ENCODE assay signal across 13 cellular contexts in genomic region chr1:210692796-210693195, GRCh38.
A peak's percentile ranks its signal among the peaks of the same experiment; 100 is the strongest.
DNase-seq lines count a peak whose midpoint lies in the region; ATAC-seq and TF ChIP-seq lines count a peak whose summit lies in the region.
"Had no signal": no experiment of that assay in that cellular context is flagged by ENCODE, and none has a peak within 500 bp of the region (broad histone marks: within the 10 kb centered on the region; RNA-seq: fewer than 3 reads in every experiment).

No MANE protein-coding gene starts in this region.

- ATAC-seq in HG02588 (IDR thresholded peaks at IDR 0.05; ENCODE audit: unreplicated experiment) (peak; percentile 34), HG02571 (IDR thresholded peaks at IDR 0.05; ENCODE audit: unreplicated experiment) (no peak)

- CTCF ChIA-PET in HEK293T (lab: Yijun Ruan, JAX) = interaction anchor here (1.1 kb wide), 1 partner anchor 441 kb away, joined by 3 read pairs; the partner anchor contains the start of gene KCNH1

- POLR2A ChIA-PET in HEK293T (lab: Yijun Ruan, JAX) = no interaction called here

- DNase-seq in GM12865 (ENCODE audit: low read depth) = peak; percentile 61
- DNase-seq in LHCN-M2 (ENCODE audit: low read depth) = peak; percentile 7
- DNase-seq in medulla oblongata (ENCODE audit: extremely low spot score) = peak; percentile 34
- no peak for DNase-seq in HEK293T (ENCODE audit: extremely low spot score)
- no peak for DNase-seq in NCI-H1694 (lab: John Stamatoyannopoulos, UW)
- DNase-seq in NCI-H2029 (lab: John Stamatoyannopoulos, UW) = no peak
- DNase-seq: activated CD4-positive, alpha-beta memory T cell treated with anti-CD3 and anti-CD28 coated beads for 36 hours; activated naive CD4-positive, alpha-beta T cell treated with Interleukin-2 at 50 U/mL for 16 hours; cerebellar nuclear complex; NCI-H1930; stimulated activated CD4-positive, alpha-beta T cell treated with anti-CD3 and anti-CD28 coated beads, Interleukin-4, amount 100 ng/mL, for 24 hours had no signal

- H3K4me3 ChIP-seq in GM12865 (ENCODE audit: low read depth, low read length) = no peak overlapping the region

- TF ChIP-seq CTCF in GM12865 (IDR thresholded peaks at IDR 0.05; ENCODE audit: insufficient read depth, low read depth, low read length, missing control alignments) = no peak

TF ChIP-seq in HEK293T, 16 proteins besides CTCF, POLR2A, EP300 and RAD21:
- TF ChIP-seq ZNF384 (IDR thresholded peaks at IDR 0.05) (no peak), FOXM1 (IDR thresholded peaks at IDR 0.05; ENCODE audit: borderline replicate concordance) (no peak), SUZ12 (IDR thresholded peaks at IDR 0.05) (no peak), LEF1 (IDR thresholded peaks at IDR 0.05; ENCODE audit: borderline replicate concordance) (no peak), SP1 (IDR thresholded peaks at IDR 0.05) (no peak), BHLHE40 (IDR thresholded peaks at IDR 0.05; ENCODE audit: borderline replicate concordance) (no peak), FOXK2 (IDR thresholded peaks at IDR 0.05) (no peak), FOXA1 (IDR thresholded peaks at IDR 0.05) (no peak), CTBP1 (IDR thresholded peaks at IDR 0.05; ENCODE audit: borderline replicate concordance) (no peak), HDGF (IDR thresholded peaks at IDR 0.05; ENCODE audit: borderline replicate concordance) (no peak), NFRKB (IDR thresholded peaks at IDR 0.05) (no peak), L3MBTL2 (conservative IDR thresholded peaks at IDR 0.05) (no peak), TARDBP (IDR thresholded peaks at IDR 0.05) (no peak), ELF4 (IDR thresholded peaks at IDR 0.05) (no peak), ARNT (IDR thresholded peaks at IDR 0.05) (no peak)
- TF ChIP-seq, protein P1, sequence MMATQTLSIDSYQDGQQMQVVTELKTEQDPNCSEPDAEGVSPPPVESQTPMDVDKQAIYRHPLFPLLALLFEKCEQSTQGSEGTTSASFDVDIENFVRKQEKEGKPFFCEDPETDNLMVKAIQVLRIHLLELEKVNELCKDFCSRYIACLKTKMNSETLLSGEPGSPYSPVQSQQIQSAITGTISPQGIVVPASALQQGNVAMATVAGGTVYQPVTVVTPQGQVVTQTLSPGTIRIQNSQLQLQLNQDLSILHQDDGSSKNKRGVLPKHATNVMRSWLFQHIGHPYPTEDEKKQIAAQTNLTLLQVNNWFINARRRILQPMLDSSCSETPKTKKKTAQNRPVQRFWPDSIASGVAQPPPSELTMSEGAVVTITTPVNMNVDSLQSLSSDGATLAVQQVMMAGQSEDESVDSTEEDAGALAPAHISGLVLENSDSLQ (IDR thresholded peaks at IDR 0.05) = no peak

Comparison
In these comparisons a context has a peak if more than half of its experiments do, and no peak if none do; other contexts are left out.
1. DNase-seq: peak in GM12865 (single experiment), LHCN-M2 (single experiment) and medulla oblongata (single experiment); none in HEK293T (single experiment), NCI-H1694 (single experiment) and NCI-H2029 (single experiment).